In genomic region chr1:233972951-233973635, GRCh38 we compare ENCODE assay signal across 21 cellular contexts.
A peak's percentile ranks its signal among the peaks of the same experiment; 100 is the strongest.
DNase-seq lines count a peak whose midpoint lies in the region; ATAC-seq and TF ChIP-seq lines count a peak whose summit lies in the region.
"Had no signal": no experiment of that assay in that cellular context is flagged by ENCODE, and none has a peak within 500 bp of the region (broad histone marks: within the 10 kb centered on the region; RNA-seq: fewer than 3 reads in every experiment).

No MANE protein-coding gene starts in this region.

- no peaks in the 10 kb centered on the region for H3K79me1 ChIP-seq in H9 (ENCODE audit: insufficient read depth, low read depth, low read length, poor library complexity, severe bottlenecking)

- H3K23ac ChIP-seq in H9 (ENCODE audit: insufficient read length, low read depth, low read length): no peak overlapping the region

- ATAC-seq in HG03342 (IDR thresholded peaks at IDR 0.05; ENCODE audit: unreplicated experiment) (no peak), HG03469 (IDR thresholded peaks at IDR 0.05; ENCODE audit: unreplicated experiment) (no peak), HG02678 (IDR thresholded peaks at IDR 0.05; ENCODE audit: unreplicated experiment) (no peak)
- ATAC-seq: left cardiac atrium, psoas muscle had no signal

- no peaks in the 10 kb centered on the region for H4K20me1 ChIP-seq in H9 (ENCODE audit: control insufficient read depth, insufficient read depth, insufficient read length)

- H2BK20ac ChIP-seq in H9 (ENCODE audit: low read depth, low read length, poor library complexity, severe bottlenecking): no peak overlapping the region

- no peak overlapping the region for H4K5ac ChIP-seq in H9 (ENCODE audit: insufficient read length, low read depth, low read length)

- no peak overlapping the region for H2BK5ac ChIP-seq in H9 (ENCODE audit: insufficient read length, low read length)

- no peak overlapping the region for H4K91ac ChIP-seq in H9 (ENCODE audit: insufficient read length, low read depth, low read length)

- H2BK12ac ChIP-seq in H9 (ENCODE audit: insufficient read length, low read depth, low read length): no peak overlapping the region

- no peak overlapping the region for H4K8ac ChIP-seq in H9 (replicated peaks; ENCODE audit: insufficient read length, low read depth, low read length)

- TF ChIP-seq CTCF in BE2C (IDR thresholded peaks at IDR 0.05; ENCODE audit: low read depth, low read length) (peak; percentile 43), H9 (conservative IDR thresholded peaks at IDR 0.05) (peak; percentile 23; the same call in 1 of the 3 replicates)

- H3K9ac ChIP-seq in H9 (ENCODE audit: extremely low read depth, insufficient read length, low read length): no peak overlapping the region

- no peak overlapping the region for H3K56ac ChIP-seq in H9 (ENCODE audit: insufficient read length, low read depth, low read length)

- DNase-seq in BE2C (peak; percentile 74), H9 (no peak), OCI-M1 (lab: John Stamatoyannopoulos, UW) (peak; percentile 88), erythroblast (lab: John Stamatoyannopoulos, UW) (peak; percentile 5 to 48), immature natural killer cell (no peak)
- DNase-seq: activated CD4-positive, alpha-beta T cell treated with anti-CD3 and anti-CD28 coated beads, Interleukin-2, amount 50 U/mL, for 48 hours; activated naive CD4-positive, alpha-beta T cell treated with Interleukin-2 at 50 U/mL for 16 hours; activated T-cell treated with anti-CD3 and anti-CD28 coated beads for 4 hours; Calu3; foreskin melanocyte; left cardiac atrium; NCI-H1105 treated with DMSO at 0.1 percent for 48 hours; psoas muscle; stimulated activated CD8-positive, alpha-beta memory T cell treated with anti-CD3 and anti-CD28 coated beads, Interleukin-4, amount 100 ng/mL, for 48 hours had no signal

- WGBS in H9 (ENCODE audit: extremely low coverage, insufficient read length, low lambda C conversion rate): no CpG with 5 or more reads among the region's 7 CpGs

- H3K27ac Mint-ChIP-seq in H9 (peak overlapping the region in 1 of 3 experiments; percentile 16; a peak in 1 of 7 replicates), immature natural killer cell (no peak overlapping the region)
- H3K27ac Mint-ChIP-seq: IgD-negative memory B cell, mesothelial cell of epicardium had no signal

- H2AFZ ChIP-seq in H9 (ENCODE audit: low read length): no peak overlapping the region

- H3K4me2 ChIP-seq in H9 (ENCODE audit: insufficient read depth, insufficient read length, low read length): no peak overlapping the region

- H3K14ac ChIP-seq in H9 (ENCODE audit: insufficient read depth, low read length): no peak overlapping the region

- H3K4me3 ChIP-seq in BE2C (ENCODE audit: low read depth, low read length): no peak overlapping the region
- H3K4me3 ChIP-seq: psoas muscle, suprapubic skin had no signal

- no peaks in the 10 kb centered on the region for H3K36me3 Mint-ChIP-seq in H9 (ENCODE audit: insufficient read depth in 1 of 3, low read depth in 3 of 3)
- no peaks in the 10 kb centered on the region for H3K36me3 Mint-ChIP-seq in immature natural killer cell
- H3K36me3 Mint-ChIP-seq: IgD-negative memory B cell, mesothelial cell of epicardium had no signal

- H3K4me3 Mint-ChIP-seq in H9: no peak overlapping the region; a peak in 1 of 5 replicates
- H3K4me3 Mint-ChIP-seq in immature natural killer cell: no peak overlapping the region
- H3K4me3 Mint-ChIP-seq: IgD-negative memory B cell, mesothelial cell of epicardium had no signal

- no peak overlapping the region for H3K4ac ChIP-seq in H9 (ENCODE audit: low read depth, low read length)

- H3K23me2 ChIP-seq in H9 (ENCODE audit: insufficient read length, low read depth, low read length, poor library complexity, severe bottlenecking): no peaks in the 10 kb centered on the region

- no peak overlapping the region for H3K27ac ChIP-seq in H9 (ENCODE audit: insufficient read length, low read depth, low read length)
- H3K27ac ChIP-seq: psoas muscle, RWPE1, suprapubic skin had no signal

- no peak overlapping the region for H3T11ph ChIP-seq in H9 (ENCODE audit: low read length)

- no peak overlapping the region for H2BK120ac ChIP-seq in H9 (ENCODE audit: low read depth, low read length, poor library complexity, severe bottlenecking)

- H3K9me3 Mint-ChIP-seq in H9 (no peaks in the 10 kb centered on the region), immature natural killer cell (peaks cover 0 to 4% (median 0%) of the 10 kb centered on the region in 6 donors)
- H3K9me3 Mint-ChIP-seq: IgD-negative memory B cell, mesothelial cell of epicardium had no signal

- H3K27me3 Mint-ChIP-seq in H9 (ENCODE audit: low read depth): peaks cover 1% of the 10 kb centered on the region; the same call in 1 of the 2 replicates
- peaks cover 2 to 4% (median 4%) of the 10 kb centered on the region in 3 donors for H3K27me3 Mint-ChIP-seq in immature natural killer cell (ENCODE audit: low read depth in 3 of 3)

- H3K9me3 ChIP-seq in BE2C: no peaks in the 10 kb centered on the region
- H3K9me3 ChIP-seq in H9 (ENCODE audit: control insufficient read depth, low read depth, low read length): no peaks in the 10 kb centered on the region
- H3K9me3 ChIP-seq: psoas muscle, suprapubic skin had no signal

- H3K27me3 ChIP-seq in BE2C: no peaks in the 10 kb centered on the region
- H3K27me3 ChIP-seq in H9 (ENCODE audit: insufficient read depth, low read length): no peaks in the 10 kb centered on the region
- H3K27me3 ChIP-seq: suprapubic skin had no signal

- no peak overlapping the region for H2AK5ac ChIP-seq in H9 (ENCODE audit: insufficient read length, low read length)

- no peak overlapping the region for H2BK15ac ChIP-seq in H9 (ENCODE audit: low read depth, low read length)

- H3K4me1 Mint-ChIP-seq in H9 (no peaks in the 10 kb centered on the region), immature natural killer cell (no peaks in the 10 kb centered on the region)
- H3K4me1 Mint-ChIP-seq: IgD-negative memory B cell, mesothelial cell of epicardium had no signal

- no peaks in the 10 kb centered on the region for H3K36me3 ChIP-seq in BE2C
- H3K36me3 ChIP-seq: suprapubic skin had no signal

- H3K4me1 ChIP-seq in BE2C (peaks cover 14% of the 10 kb centered on the region), H9 (ENCODE audit: insufficient read depth, low read length) (no peaks in the 10 kb centered on the region)
- H3K4me1 ChIP-seq: psoas muscle, suprapubic skin had no signal

- no peaks in the 10 kb centered on the region for H3K79me2 ChIP-seq in H9 (ENCODE audit: insufficient read depth, low read length)

- no peak for TF ChIP-seq POLR2A in erythroblast (IDR thresholded peaks at IDR 0.05; ENCODE audit: low read length)

- H3K18ac ChIP-seq in H9 (ENCODE audit: insufficient read length, low read depth, low read length): peak overlapping the region; percentile 17

Comparison
In these comparisons a context has a peak if more than half of its experiments do, and no peak if none do; other contexts are left out.
1. DNase-seq: peak in BE2C (single experiment), OCI-M1 (single experiment) and erythroblast (2 of 2); none in H9 (single experiment) and immature natural killer cell (0 of 3).